10 cellular contexts compared by ENCODE assay signal in the genomic region with DNA sequence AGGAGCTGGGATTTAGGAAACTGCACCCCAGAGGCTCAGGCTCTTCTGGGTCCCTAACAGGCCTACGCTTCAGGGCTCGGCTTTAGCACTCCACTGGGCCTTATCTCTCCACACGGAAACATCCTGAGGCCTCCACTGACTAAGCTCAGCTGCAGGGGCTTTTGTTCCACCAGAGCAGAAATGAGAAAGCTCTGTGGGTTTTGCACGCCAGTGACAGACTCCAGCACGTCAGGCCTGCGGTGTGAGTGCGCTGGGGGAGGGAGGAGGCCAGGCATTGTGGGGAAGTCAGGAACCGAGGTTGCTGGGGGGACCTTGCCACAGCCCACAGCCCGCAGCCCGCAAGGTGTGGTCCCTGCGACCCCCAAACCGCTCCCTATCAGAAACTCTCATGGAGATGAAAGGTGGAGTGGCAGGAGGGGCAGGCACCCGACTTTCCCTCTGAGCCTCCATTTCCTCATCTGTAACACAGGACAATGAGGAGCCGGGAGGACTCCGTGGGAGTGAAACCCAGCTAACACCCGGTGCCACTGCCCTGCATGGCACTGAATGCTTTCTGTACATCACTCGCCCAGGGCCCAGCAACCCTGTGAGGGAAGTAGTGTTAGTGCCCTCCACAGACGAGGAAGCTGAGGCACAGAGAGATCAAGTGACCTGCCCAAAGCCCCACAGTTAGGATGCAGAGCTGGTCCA.
DNase-seq lines count a peak whose midpoint lies in the region; ATAC-seq and TF ChIP-seq lines count a peak whose summit lies in the region.
"Had no signal": no experiment of that assay in that cellular context is flagged by ENCODE, and none has a peak within 500 bp of the region (broad histone marks: within the 10 kb centered on the region; RNA-seq: fewer than 3 reads in every experiment).

No MANE protein-coding gene starts in this region.

- H3K9me3 Mint-ChIP-seq in activated CD8-positive, alpha-beta T cell treated with anti-CD3 and anti-CD28 coated beads, Interleukin-2, amount 10 ng/mL, durations not matched to agents 7 days and 5 days (ENCODE audit: insufficient read depth) = no peaks in the 10 kb centered on the region
- no peaks in the 10 kb centered on the region for H3K9me3 Mint-ChIP-seq in Calu3 (ENCODE audit: low read depth, unreplicated experiment)

- POLR2A ChIA-PET in activated CD8-positive, alpha-beta T cell treated with anti-CD3 and anti-CD28 coated beads, Interleukin-2, amount 10 ng/mL, durations not matched to agents 7 days and 5 days (lab: Charles Lee) = no interaction called here

- peak overlapping the region; percentile 34 for H3K4me3 Mint-ChIP-seq in activated CD8-positive, alpha-beta T cell treated with anti-CD3 and anti-CD28 coated beads, Interleukin-2, amount 10 ng/mL, durations not matched to agents 7 days and 5 days
- H3K4me3 Mint-ChIP-seq in Calu3 (ENCODE audit: low read depth, unreplicated experiment) = no peak overlapping the region

- CTCF ChIA-PET in activated CD8-positive, alpha-beta T cell treated with anti-CD3 and anti-CD28 coated beads, Interleukin-2, amount 10 ng/mL, durations not matched to agents 7 days and 5 days (lab: Charles Lee) = interaction anchor here (0.6 to 1.3 kb wide), 2 partner anchors 63 to 412 kb away, joined by 3 to 7 read pairs; no protein-coding TSS in a partner anchor
- CTCF ChIA-PET in Calu3 (lab: Charles Lee) = interaction anchor here (1.6 kb wide), 1 partner anchor 9 kb away, joined by 5 read pairs; no protein-coding TSS in a partner anchor

- peak; percentile 76 for DNase-seq in activated CD8-positive, alpha-beta T cell treated with anti-CD3 and anti-CD28 coated beads, Interleukin-2, amount 10 ng/mL, durations not matched to agents 7 days and 5 days
- peak; percentile 79 to 85 for DNase-seq in stimulated activated CD8-positive, alpha-beta memory T cell treated with anti-CD3 and anti-CD28 coated beads, Interleukin-15, amount 100 ng/mL, for 48 hours (ENCODE audit: low read depth in 2 of 2)
- DNase-seq in Calu3 = no peak
- DNase-seq in NCI-H2107 treated with DMSO at 0.1 percent for 48 hours (lab: John Stamatoyannopoulos, UW; ENCODE audit: unreplicated experiment) = no peak
- no peak for DNase-seq in GOT3 (lab: John Stamatoyannopoulos, UW)
- DNase-seq: NCI-H446 treated with DMSO at 0.1 percent for 48 hours had no signal

- intact Hi-C loops in Calu3 (cut with micrococcal nuclease; ENCODE audit: unreplicated experiment) = no loop called here

- no peak for TF ChIP-seq CTCF in Calu3 (IDR thresholded peaks at IDR 0.05; ENCODE audit: unreplicated experiment)

- peaks cover 18% of the 10 kb centered on the region for H3K4me1 Mint-ChIP-seq in activated CD8-positive, alpha-beta T cell treated with anti-CD3 and anti-CD28 coated beads, Interleukin-2, amount 10 ng/mL, durations not matched to agents 7 days and 5 days (ENCODE audit: low read depth)
- H3K4me1 Mint-ChIP-seq in Calu3 (ENCODE audit: low read depth, unreplicated experiment) = no peaks in the 10 kb centered on the region

- H3K27ac Mint-ChIP-seq in activated CD8-positive, alpha-beta T cell treated with anti-CD3 and anti-CD28 coated beads, Interleukin-2, amount 10 ng/mL, durations not matched to agents 7 days and 5 days = peak overlapping the region; percentile 36
- H3K27ac Mint-ChIP-seq in Calu3 (ENCODE audit: unreplicated experiment) = no peak overlapping the region

- BruUV-seq in Calu3 (replicated peaks; lab: Mats Ljungman, UMichigan) = no TSS peak

- ATAC-seq in GM19025 (IDR thresholded peaks at IDR 0.05; ENCODE audit: low read depth, unreplicated experiment) = peak; percentile 91
- peak; percentile 88 for ATAC-seq in HG02884 (IDR thresholded peaks at IDR 0.05; ENCODE audit: unreplicated experiment)
- ATAC-seq in activated CD8-positive, alpha-beta T cell treated with anti-CD3 and anti-CD28 coated beads, Interleukin-2, amount 10 ng/mL, durations not matched to agents 7 days and 5 days = peak; percentile 81
- no peak for ATAC-seq in GM18517 (IDR thresholded peaks at IDR 0.05; ENCODE audit: unreplicated experiment)
- ATAC-seq: right lobe of liver had no signal

- no peaks in the 10 kb centered on the region for H3K36me3 Mint-ChIP-seq in activated CD8-positive, alpha-beta T cell treated with anti-CD3 and anti-CD28 coated beads, Interleukin-2, amount 10 ng/mL, durations not matched to agents 7 days and 5 days (ENCODE audit: low read depth)
- H3K36me3 Mint-ChIP-seq in Calu3 (ENCODE audit: insufficient read depth, unreplicated experiment) = no peaks in the 10 kb centered on the region

- H3K27me3 Mint-ChIP-seq in activated CD8-positive, alpha-beta T cell treated with anti-CD3 and anti-CD28 coated beads, Interleukin-2, amount 10 ng/mL, durations not matched to agents 7 days and 5 days (ENCODE audit: low read depth) = peaks cover 42% of the 10 kb centered on the region
- peaks cover 99% of the 10 kb centered on the region for H3K27me3 Mint-ChIP-seq in Calu3 (ENCODE audit: unreplicated experiment)

Comparison
In these comparisons a context has a peak if more than half of its experiments do, and no peak if none do; other contexts are left out.
1. DNase-seq: peak in activated CD8-positive, alpha-beta T cell treated with anti-CD3 and anti-CD28 coated beads, Interleukin-2, amount 10 ng/mL, durations not matched to agents 7 days and 5 days (single experiment) and stimulated activated CD8-positive, alpha-beta memory T cell treated with anti-CD3 and anti-CD28 coated beads, Interleukin-15, amount 100 ng/mL, for 48 hours (2 of 2); none in Calu3 (single experiment), NCI-H2107 treated with DMSO at 0.1 percent for 48 hours (single experiment) and GOT3 (single experiment).